ENCODE assay signal across 18 cellular contexts in genomic region chr19:16575282-16575681, GRCh38. TPM values are rescaled to one million over a fixed set of nuclear protein-coding genes. Genes with fewer than 3 reads are reported as not detected.
DNase-seq lines count a peak whose midpoint lies in the region; ATAC-seq and TF ChIP-seq lines count a peak whose summit lies in the region.
"Had no signal": no experiment of that assay in that cellular context is flagged by ENCODE, and none has a peak within 500 bp of the region (broad histone marks: within the 10 kb centered on the region; RNA-seq: fewer than 3 reads in every experiment).

No MANE protein-coding gene starts in this region.

- no peaks in the 10 kb centered on the region for H3K27me3 ChIP-seq in endodermal cell (ENCODE audit: control insufficient read depth, insufficient read depth, low read length, poor library complexity, severe bottlenecking)
- H3K27me3 ChIP-seq: neutrophil, uterus had no signal

- H3K4me1 Mint-ChIP-seq in activated naive CD4-positive, alpha-beta T cell treated with anti-CD3 and anti-CD28 coated beads, Interleukin-2, amount 10 ng/mL, durations not matched to agents 7 days and 5 days = peaks cover 53% of the 10 kb centered on the region
- H3K4me1 Mint-ChIP-seq in T-helper 17 cell (peaks cover 35% of the 10 kb centered on the region), endodermal cell (peaks cover 16% of the 10 kb centered on the region)
- H3K4me1 Mint-ChIP-seq in stimulated activated effector memory CD8-positive, alpha-beta T cell treated with anti-CD3 and anti-CD28 coated beads, Interleukin-12 subunit alpha, Interleukin-12 subunit beta, amount 100 ng/mL, for 72 hours = peaks cover 73% of the 10 kb centered on the region

- intact Hi-C loops in head of caudate nucleus (cut with DNase I) = no loop called here

- no peaks in the 10 kb centered on the region for H3K27me3 Mint-ChIP-seq in activated naive CD4-positive, alpha-beta T cell treated with anti-CD3 and anti-CD28 coated beads, Interleukin-2, amount 10 ng/mL, durations not matched to agents 7 days and 5 days
- no peaks in the 10 kb centered on the region for H3K27me3 Mint-ChIP-seq in T-helper 17 cell
- no peaks in the 10 kb centered on the region for H3K27me3 Mint-ChIP-seq in endodermal cell (ENCODE audit: insufficient read depth)
- H3K27me3 Mint-ChIP-seq: T-cell had no signal

- H3K36me3 Mint-ChIP-seq in activated naive CD4-positive, alpha-beta T cell treated with anti-CD3 and anti-CD28 coated beads, Interleukin-2, amount 10 ng/mL, durations not matched to agents 7 days and 5 days = peaks cover 46% of the 10 kb centered on the region
- peaks cover 7% of the 10 kb centered on the region for H3K36me3 Mint-ChIP-seq in T-helper 17 cell (ENCODE audit: low read depth)
- H3K36me3 Mint-ChIP-seq in endodermal cell (ENCODE audit: low read depth) = peaks cover 23% of the 10 kb centered on the region
- H3K36me3 Mint-ChIP-seq in stimulated activated effector memory CD8-positive, alpha-beta T cell treated with anti-CD3 and anti-CD28 coated beads, Interleukin-12 subunit alpha, Interleukin-12 subunit beta, amount 100 ng/mL, for 72 hours = peaks cover 91% of the 10 kb centered on the region

- no peak for DNase-seq in activated naive CD4-positive, alpha-beta T cell treated with anti-CD3 and anti-CD28 coated beads, Interleukin-2, amount 10 ng/mL, durations not matched to agents 7 days and 5 days
- DNase-seq in activated naive CD4-positive, alpha-beta T cell (lab: John Stamatoyannopoulos, UW) = no peak
- no peak for DNase-seq in T-helper 17 cell
- DNase-seq in endodermal cell = no peak
- DNase-seq in stimulated activated effector memory CD8-positive, alpha-beta T cell treated with anti-CD3 and anti-CD28 coated beads, Interleukin-12 subunit alpha, Interleukin-12 subunit beta, amount 100 ng/mL, for 72 hours (ENCODE audit: low spot score in 2 of 2) = no peak
- no peak for DNase-seq in AG08395 (ENCODE audit: low spot score)
- no peak for DNase-seq in head of caudate nucleus
- DNase-seq: activated CD4-positive, CD25-positive, alpha-beta regulatory T cell; COR-L47; hippocampal formation; mesenchymal stem cell; NCI-H1436; NCI-H2171 treated with DMSO at 0.1 percent for 48 hours; NCI-H774; T-cell; uterus had no signal

- WGBS in endodermal cell (ENCODE audit: insufficient coverage in 1 of 2, insufficient read length in 1 of 2), 2 experiments = 94% methylated on average over 2 of the region's 2 CpGs

- CTCF ChIA-PET in activated naive CD4-positive, alpha-beta T cell treated with anti-CD3 and anti-CD28 coated beads, Interleukin-2, amount 10 ng/mL, durations not matched to agents 7 days and 5 days (lab: Charles Lee) = no interaction called here

- no peaks in the 10 kb centered on the region for H3K9me3 ChIP-seq in T-helper 17 cell (ENCODE audit: control insufficient read depth, low read length, poor library complexity, severe bottlenecking)
- no peaks in the 10 kb centered on the region for H3K9me3 ChIP-seq in endodermal cell (ENCODE audit: control insufficient read depth, low read length)
- H3K9me3 ChIP-seq: neutrophil, uterus had no signal

- H3K27ac ChIP-seq in endodermal cell (ENCODE audit: low read depth, low read length) = no peak overlapping the region
- H3K27ac ChIP-seq: uterus had no signal

- no peak for TF ChIP-seq CTCF in endodermal cell (conservative IDR thresholded peaks at IDR 0.05)

- peak overlapping the region; percentile 7 for H3K27ac Mint-ChIP-seq in activated naive CD4-positive, alpha-beta T cell treated with anti-CD3 and anti-CD28 coated beads, Interleukin-2, amount 10 ng/mL, durations not matched to agents 7 days and 5 days
- peak overlapping the region; percentile 71 for H3K27ac Mint-ChIP-seq in T-helper 17 cell
- H3K27ac Mint-ChIP-seq in endodermal cell = peak overlapping the region; percentile 68
- peak overlapping the region; percentile 55 for H3K27ac Mint-ChIP-seq in stimulated activated effector memory CD8-positive, alpha-beta T cell treated with anti-CD3 and anti-CD28 coated beads, Interleukin-12 subunit alpha, Interleukin-12 subunit beta, amount 100 ng/mL, for 72 hours

- H3K9ac ChIP-seq in endodermal cell (ENCODE audit: extremely low read depth, low read length, poor library complexity, severe bottlenecking) = no peak overlapping the region

- H3K36me3 ChIP-seq in endodermal cell (ENCODE audit: control insufficient read depth, insufficient read depth, low read length) = peaks cover 31% of the 10 kb centered on the region
- H3K36me3 ChIP-seq: uterus had no signal

- no peak overlapping the region for H3K4me3 ChIP-seq in endodermal cell (ENCODE audit: low read length)
- H3K4me3 ChIP-seq: uterus had no signal

- H3K9me3 Mint-ChIP-seq in activated naive CD4-positive, alpha-beta T cell treated with anti-CD3 and anti-CD28 coated beads, Interleukin-2, amount 10 ng/mL, durations not matched to agents 7 days and 5 days = no peaks in the 10 kb centered on the region
- no peaks in the 10 kb centered on the region for H3K9me3 Mint-ChIP-seq in endodermal cell
- no peaks in the 10 kb centered on the region for H3K9me3 Mint-ChIP-seq in stimulated activated effector memory CD8-positive, alpha-beta T cell treated with anti-CD3 and anti-CD28 coated beads, Interleukin-12 subunit alpha, Interleukin-12 subunit beta, amount 100 ng/mL, for 72 hours
- H3K9me3 Mint-ChIP-seq: T-cell had no signal

- no peak overlapping the region for H3K4me3 Mint-ChIP-seq in activated naive CD4-positive, alpha-beta T cell treated with anti-CD3 and anti-CD28 coated beads, Interleukin-2, amount 10 ng/mL, durations not matched to agents 7 days and 5 days
- H3K4me3 Mint-ChIP-seq in T-helper 17 cell (no peak overlapping the region), endodermal cell (no peak overlapping the region)
- no peak overlapping the region for H3K4me3 Mint-ChIP-seq in stimulated activated effector memory CD8-positive, alpha-beta T cell treated with anti-CD3 and anti-CD28 coated beads, Interleukin-12 subunit alpha, Interleukin-12 subunit beta, amount 100 ng/mL, for 72 hours

- no peaks in the 10 kb centered on the region for H3K4me1 ChIP-seq in endodermal cell (ENCODE audit: control insufficient read depth, insufficient read depth, low read length)

- no peak for ATAC-seq in T-helper 17 cell
- ATAC-seq in stimulated activated effector memory CD8-positive, alpha-beta T cell treated with anti-CD3 and anti-CD28 coated beads, Interleukin-12 subunit alpha, Interleukin-12 subunit beta, amount 100 ng/mL, for 72 hours = no peak
- ATAC-seq in GM18519 (IDR thresholded peaks at IDR 0.05; ENCODE audit: low FRiP score, unreplicated experiment) = no peak
- ATAC-seq: T-cell had no signal

RNA-seq across cellular contexts. Expression of gene SLC35E1, which starts 3.1 kb away (rescaled TPM):
- 10 to 100 TPM; 68.1 to 75.9 TPM for total RNA-seq in T-helper 17 cell
- 10 to 100 TPM; 26.6 to 30.6 TPM for total RNA-seq in endodermal cell
- 24.8 TPM for polyA plus RNA-seq in endodermal cell (2013, experiment 1 of 2)
- 25.5 TPM for polyA plus RNA-seq in endodermal cell (2013, experiment 2 of 2)

RNA-seq across cellular contexts. Expression of gene CHERP, which starts 33.0 kb away (rescaled TPM):
- total RNA-seq in T-helper 17 cell (10 to 100 TPM; 50.1 to 63.7 TPM), endodermal cell (10 to 100 TPM; 69.5 to 71.5 TPM)
- polyA plus RNA-seq in endodermal cell (2013, experiment 1 of 2) = 57.2 TPM
- polyA plus RNA-seq in endodermal cell (2013, experiment 2 of 2) = 47.1 TPM

RNA-seq across cellular contexts. Expression of gene MED26, which starts 52.7 kb away (rescaled TPM):
- total RNA-seq in T-helper 17 cell = 10 to 100 TPM; 36.4 to 41.8 TPM
- total RNA-seq in endodermal cell = 10 to 100 TPM; 10.8 to 11.8 TPM
- 6.3 TPM for polyA plus RNA-seq in endodermal cell (2013, experiment 1 of 2)
- 7.2 TPM for polyA plus RNA-seq in endodermal cell (2013, experiment 2 of 2)

Comparison
In these comparisons a context has a peak if more than half of its experiments do, and no peak if none do; other contexts are left out.
1. H3K27ac Mint-ChIP-seq: peak in every context shown above with its lines; median percentile 71 in T-helper 17 cell; 68 in endodermal cell; 55 in stimulated activated effector memory CD8-positive, alpha-beta T cell treated with anti-CD3 and anti-CD28 coated beads, Interleukin-12 subunit alpha, Interleukin-12 subunit beta, amount 100 ng/mL, for 72 hours; 7 in activated naive CD4-positive, alpha-beta T cell treated with anti-CD3 and anti-CD28 coated beads, Interleukin-2, amount 10 ng/mL, durations not matched to agents 7 days and 5 days.